Comparison of ENCODE assay signal across 1 cellular context in genomic region chr17:4194796-4195195, GRCh38.
TF ChIP-seq lines count a peak whose summit lies in the region.

No MANE protein-coding gene starts in this region.

TF ChIP-seq in IMR-90, 13 proteins besides CTCF, POLR2A, EP300 and RAD21:
- no peak for TF ChIP-seq MAZ (IDR thresholded peaks at IDR 0.05; ENCODE audit: borderline replicate concordance, low read depth, low read length)
- no peak for TF ChIP-seq CHD1 (IDR thresholded peaks at IDR 0.05; ENCODE audit: low read depth, low read length)
- no peak for TF ChIP-seq NFE2L2 (IDR thresholded peaks at IDR 0.05; ENCODE audit: low read depth, low read length)
- TF ChIP-seq MAFK (IDR thresholded peaks at IDR 0.05; ENCODE audit: low read depth, low read length): no peak
- no peak for TF ChIP-seq SMC3 (IDR thresholded peaks at IDR 0.05; ENCODE audit: low read depth, low read length)
- TF ChIP-seq ELK1 (IDR thresholded peaks at IDR 0.05; ENCODE audit: borderline replicate concordance, low read depth, low read length): no peak
- TF ChIP-seq CEBPB (IDR thresholded peaks at IDR 0.05; ENCODE audit: low read depth, low read length): no peak
- TF ChIP-seq FOS (IDR thresholded peaks at IDR 0.05; ENCODE audit: low read depth, low read length): no peak
